In the genomic region with DNA sequence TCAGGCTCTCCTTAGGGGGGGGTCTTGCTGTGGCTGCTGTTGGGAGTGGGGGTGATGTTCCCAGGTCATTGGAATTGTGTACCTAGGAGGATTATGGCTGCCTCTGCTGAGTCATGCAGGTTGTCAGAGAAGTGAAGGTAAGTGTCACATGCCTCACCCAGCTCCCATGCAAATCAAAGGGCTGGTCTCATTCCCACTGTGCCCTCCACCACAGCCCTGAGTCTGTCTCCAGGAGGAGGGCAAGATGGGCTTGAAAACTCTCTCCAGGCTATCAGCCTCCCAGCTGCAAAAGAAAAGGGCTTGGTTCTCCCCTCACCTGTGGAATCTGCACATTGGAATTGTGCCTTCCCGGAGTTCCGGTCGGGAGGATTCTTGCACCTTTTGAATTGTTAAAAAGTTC, we compare ENCODE assay signal across 24 cellular contexts.
DNase-seq lines count a peak whose midpoint lies in the region; ATAC-seq, FAIRE-seq and TF ChIP-seq lines count a peak whose summit lies in the region.
"Had no signal": no experiment of that assay in that cellular context is flagged by ENCODE, and none has a peak within 500 bp of the region (broad histone marks: within the 10 kb centered on the region; RNA-seq: fewer than 3 reads in every experiment).

No MANE protein-coding gene starts in this region.

- no peak overlapping the region for H4K8ac ChIP-seq in H1 (ENCODE audit: extremely low read depth, insufficient read depth, low read length)

- CTCF ChIA-PET in H1 (lab: Charles Lee; ENCODE audit: partially characterized antibody) = interaction anchor here (1.1 to 1.5 kb wide), 2 partner anchors 9 to 36 kb away, joined by 3 to 5 read pairs; no protein-coding TSS in a partner anchor

- 0 out of 2 replicates have a peak overlapping the region, but pooled peaks have one; percentile 53 for H2AK5ac ChIP-seq in H1 (ENCODE audit: low read depth, low read length)

- H4K5ac ChIP-seq in H1 (ENCODE audit: insufficient read length, low read depth, low read length) = no peak overlapping the region

- H3K14ac ChIP-seq in H1 (ENCODE audit: insufficient read length) = no peak overlapping the region

- H3K9ac ChIP-seq in H1 (replicated peaks in 1 of 4; ENCODE audit: extremely low read depth in 1 of 4, low read depth in 3 of 4, low read length in 3 of 4) (no peak overlapping the region), iPS-20b (ENCODE audit: low read depth, low read length) (peak overlapping the region; percentile 7; the same call in 1 of the 2 replicates)

- peak; percentile 27 for DNase-seq in DMS53 (lab: John Stamatoyannopoulos, UW)
- no peak for DNase-seq in DMS53 treated with DMSO at 0.1 percent for 48 hours (lab: John Stamatoyannopoulos, UW; ENCODE audit: unreplicated experiment)
- DNase-seq in H1 (ENCODE audit: low read depth in 1 of 2, low spot score in 2 of 2) = peak in 1 of 2 experiments; percentile 5
- no peak for DNase-seq in upper lobe of right lung
- no peak for DNase-seq in glomerular visceral epithelial cell (ENCODE audit: extremely low spot score)
- DNase-seq in UCSD-AML1 (lab: John Stamatoyannopoulos, UW; ENCODE audit: unreplicated experiment) = no peak
- DNase-seq: AML-193; C1 segment of cervical spinal cord; CD8-positive, alpha-beta T cell; EL; HCEC 1CT; NCI-H1105; NCI-H146; NCI-H2029; NCI-H226; NCI-H510A treated with DMSO at 0.1 percent for 48 hours; NCI-H774; NK-92 treated with Interleukin-12 subunit alpha and Interleukin-12 subunit beta, amount 100 ng/mL, for 24 hours; Peyer's patch had no signal

- H3K79me2 ChIP-seq in H1 (ENCODE audit: control insufficient read depth in 1 of 2, insufficient read depth in 2 of 2, low read length in 2 of 2) = no peaks in the 10 kb centered on the region

- H3K79me1 ChIP-seq in H1 (ENCODE audit: low read depth, low read length) = no peaks in the 10 kb centered on the region

- no peak overlapping the region; the same call in 1 of the 2 replicates for H3K18ac ChIP-seq in H1 (ENCODE audit: extremely low read depth, low read length)

- no peak overlapping the region for H3K23ac ChIP-seq in H1 (ENCODE audit: insufficient read length)

- TF ChIP-seq CTCF in H1 (IDR thresholded peaks at IDR 0.05; ENCODE audit: control extremely low read depth in 1 of 3, insufficient read depth in 1 of 3, low read depth in 1 of 3, low read length in 3 of 3) (no peak), upper lobe of right lung (IDR thresholded peaks at IDR 0.05) (no peak)

- TF ChIP-seq RAD21 in H1 (IDR thresholded peaks at IDR 0.05 in 1 of 2, conservative IDR thresholded peaks at IDR 0.05 in 1 of 2; ENCODE audit: low read depth in 2 of 2, low read length in 2 of 2) = no peak

- no peak overlapping the region for H3K4me2 ChIP-seq in H1 (ENCODE audit: insufficient read depth in 1 of 2, low read depth in 2 of 2, low read length in 2 of 2)

- H3K27me3 ChIP-seq in H1 (replicated peaks in 1 of 4; ENCODE audit: control insufficient read depth in 3 of 4, extremely low read depth in 1 of 4, insufficient read depth in 3 of 4, low read length in 3 of 4) (no peaks in the 10 kb centered on the region), iPS-20b (ENCODE audit: insufficient read depth, low read length) (no peaks in the 10 kb centered on the region), upper lobe of right lung (no peaks in the 10 kb centered on the region)
- H3K27me3 ChIP-seq: Peyer's patch had no signal

- H2BK120ac ChIP-seq in H1 (replicated peaks; ENCODE audit: low read depth, low read length) = no peak overlapping the region

- no peak overlapping the region; the same call in 1 of the 2 replicates for H2BK12ac ChIP-seq in H1 (ENCODE audit: low read depth, low read length)

- no peak overlapping the region; the same call in 1 of the 2 replicates for H3K27ac ChIP-seq in H1 (ENCODE audit: low read depth, low read length)
- no peak overlapping the region for H3K27ac ChIP-seq in iPS-20b (ENCODE audit: low read length)
- H3K27ac ChIP-seq in upper lobe of right lung = no peak overlapping the region
- H3K27ac ChIP-seq: 22Rv1, HL-60, Peyer's patch had no signal

- H3K4me3 ChIP-seq in H1 (ENCODE audit: extremely low read depth in 1 of 4, insufficient read depth in 2 of 4, low read depth in 3 of 4, low read length in 4 of 4) = no peak overlapping the region
- H3K4me3 ChIP-seq in iPS-20b (ENCODE audit: low read length) = no peak overlapping the region
- no peak overlapping the region for H3K4me3 ChIP-seq in upper lobe of right lung
- H3K4me3 ChIP-seq: Peyer's patch had no signal

- H3K4me1 ChIP-seq in H1 (replicated peaks in 1 of 4; ENCODE audit: control insufficient read depth in 3 of 4, insufficient read depth in 4 of 4, low read length in 3 of 4) (0 out of 7 replicates have a peak, but pooled peaks cover 0 to 2% (median 0%) of the 10 kb centered on the region in 4 experiments), iPS-20b (ENCODE audit: insufficient read depth, low read length) (0 out of 2 replicates have a peak, but pooled peaks cover 6% of the 10 kb centered on the region), upper lobe of right lung (no peaks in the 10 kb centered on the region)
- H3K4me1 ChIP-seq: Peyer's patch had no signal

- no peak overlapping the region for H2BK20ac ChIP-seq in H1 (ENCODE audit: low read length)

- no peak overlapping the region for H3K4ac ChIP-seq in H1 (replicated peaks; ENCODE audit: insufficient read length, low read depth, low read length)

- TF ChIP-seq POLR2A in H1 (IDR thresholded peaks at IDR 0.05; ENCODE audit: control extremely low read depth in 1 of 2, low read depth in 2 of 2, low read length in 2 of 2) = no peak

- no peaks in the 10 kb centered on the region for H3K9me3 ChIP-seq in H1 (ENCODE audit: insufficient read depth in 2 of 2, low read depth in 1 of 2, low read length in 1 of 2)
- 0 out of 2 replicates have a peak, but pooled peaks cover 4% of the 10 kb centered on the region for H3K9me3 ChIP-seq in iPS-20b (ENCODE audit: insufficient read depth, low read depth, low read length)
- H3K9me3 ChIP-seq in upper lobe of right lung = no peaks in the 10 kb centered on the region
- H3K9me3 ChIP-seq: Peyer's patch had no signal

- intact Hi-C loops in upper lobe of right lung (cut with DNase I) = no loop called here

- H3K36me3 ChIP-seq in H1 (ENCODE audit: control insufficient read depth in 2 of 4, insufficient read depth in 4 of 4, low read length in 3 of 4) (no peaks in the 10 kb centered on the region), iPS-20b (ENCODE audit: insufficient read depth, low read depth, low read length) (no peaks in the 10 kb centered on the region), upper lobe of right lung (no peaks in the 10 kb centered on the region)
- H3K36me3 ChIP-seq: Peyer's patch had no signal

- TF ChIP-seq EP300 in H1 (IDR thresholded peaks at IDR 0.05; ENCODE audit: borderline replicate concordance in 1 of 2, low read depth in 2 of 2, low read length in 2 of 2) = no peak

- H4K91ac ChIP-seq in H1 (replicated peaks; ENCODE audit: insufficient read length, low read length) = no peak overlapping the region

- no peak overlapping the region for H3K56ac ChIP-seq in H1 (replicated peaks; ENCODE audit: insufficient read length, low read depth, low read length)

- H2AFZ ChIP-seq in H1 (ENCODE audit: low read length) = peak overlapping the region; percentile 85; the same call in 1 of the 2 replicates

- H2BK15ac ChIP-seq in H1 (ENCODE audit: low read length) = no peak overlapping the region

- H4K20me1 ChIP-seq in H1 (replicated peaks in 1 of 2; ENCODE audit: control insufficient read depth in 1 of 2, insufficient read depth in 2 of 2, low read length in 2 of 2) = no peaks in the 10 kb centered on the region

- H2BK5ac ChIP-seq in H1 (ENCODE audit: low read depth, low read length) = 0 out of 2 replicates have a peak overlapping the region, but pooled peaks have one; percentile 60

- POLR2A ChIA-PET in H1 (lab: Charles Lee; ENCODE audit: partially characterized antibody) = no interaction called here

- FAIRE-seq in H1 (lab: Jason Lieb, UNC) = no peak

- WGBS in H1 (ENCODE audit: extremely low coverage in 1 of 2, insufficient coverage in 1 of 2, insufficient read length in 1 of 2, insufficient replicate concordance in 2 of 2, low coverage in 1 of 2, low lambda C conversion rate in 2 of 2, missing lambda C conversion rate in 1 of 2), 2 experiments = 81% methylated on average over 3 of the region's 3 CpGs; no CpG with 5 or more reads in 1 of the 2 experiments

- no peaks in the 10 kb centered on the region for H3K23me2 ChIP-seq in H1 (ENCODE audit: low read depth, low read length)

- peak; percentile 10 for ATAC-seq in upper lobe of right lung
- no peak for ATAC-seq in GM21526 (IDR thresholded peaks at IDR 0.05; ENCODE audit: low FRiP score, unreplicated experiment)
- ATAC-seq: CD8-positive, alpha-beta T cell; SK-N-SH treated with all-trans-retinoic acid at 6 μM for 48 hours had no signal

TF ChIP-seq in H1, 55 proteins besides CTCF, POLR2A, EP300 and RAD21 (continues in another document):
- TF ChIP-seq POLR2AphosphoS5 (IDR thresholded peaks at IDR 0.05; ENCODE audit: low read depth, low read length) (no peak), CTBP2 (IDR thresholded peaks at IDR 0.05; ENCODE audit: borderline replicate concordance, insufficient read depth, insufficient read length, low read length) (peak; percentile 52), TAF7 (optimal IDR thresholded peaks at IDR 0.05; ENCODE audit: borderline replicate concordance, low read depth, low read length) (no peak), BACH1 (IDR thresholded peaks at IDR 0.05; ENCODE audit: low read length) (peak; percentile 46; the same call in 1 of the 2 replicates), YY1 (IDR thresholded peaks at IDR 0.05; ENCODE audit: low read depth, low read length) (0 out of 2 replicates have a peak, but pooled peaks have one; percentile 12), SIRT6 (IDR thresholded peaks at IDR 0.05; ENCODE audit: low read length) (no peak), SIN3A (conservative IDR thresholded peaks at IDR 0.05 in 1 of 2, IDR thresholded peaks at IDR 0.05 in 1 of 2; ENCODE audit: low read depth in 1 of 2, low read length in 2 of 2) (no peak), BRCA1 (IDR thresholded peaks at IDR 0.05; ENCODE audit: low read depth, low read length) (no peak)
